In genomic region chr1:195195423-195196057, GRCh38 we compare ENCODE assay signal across 9 cellular contexts.
A peak's percentile ranks its signal among the peaks of the same experiment; 100 is the strongest.
DNase-seq lines count a peak whose midpoint lies in the region; ATAC-seq and TF ChIP-seq lines count a peak whose summit lies in the region.
"Had no signal": no experiment of that assay in that cellular context is flagged by ENCODE, and none has a peak within 500 bp of the region (broad histone marks: within the 10 kb centered on the region; RNA-seq: fewer than 3 reads in every experiment).

No MANE protein-coding gene starts in this region.

- WGBS in endodermal cell (ENCODE audit: insufficient coverage in 1 of 2, insufficient read length in 1 of 2), 2 experiments, result 80 to 86% methylated on average over 6 to 8 of the region's 8 CpGs

- no peaks in the 10 kb centered on the region for H3K36me3 ChIP-seq in endodermal cell (ENCODE audit: control insufficient read depth, insufficient read depth, low read length)

- H3K9me3 ChIP-seq in endodermal cell (ENCODE audit: control insufficient read depth, low read length), result no peaks in the 10 kb centered on the region

- peak; percentile 24 for DNase-seq in activated CD8-positive, alpha-beta T cell treated with anti-CD3 and anti-CD28 coated beads for 36 hours
- DNase-seq in dorsolateral prefrontal cortex, result no peak
- no peak for DNase-seq in SW 1271 (lab: John Stamatoyannopoulos, UW)
- DNase-seq in activated gamma-delta T cell treated with Interleukin-2 at 50 U/mL for 16 hours, result no peak
- no peak for DNase-seq in endodermal cell

- H3K27ac ChIP-seq in dorsolateral prefrontal cortex, result no peak overlapping the region
- H3K27ac ChIP-seq in endodermal cell (ENCODE audit: low read depth, low read length), result no peak overlapping the region
- H3K27ac ChIP-seq: HL-60 had no signal

- H3K4me1 ChIP-seq in endodermal cell (ENCODE audit: control insufficient read depth, insufficient read depth, low read length), result no peaks in the 10 kb centered on the region

- POLR2A ChIA-PET in activated CD8-positive, alpha-beta T cell treated with anti-CD3 and anti-CD28 coated beads for 36 hours (lab: Charles Lee), result no interaction called here

- no peak for TF ChIP-seq CTCF in activated CD8-positive, alpha-beta T cell treated with anti-CD3 and anti-CD28 coated beads for 36 hours (IDR thresholded peaks at IDR 0.05)
- TF ChIP-seq CTCF in dorsolateral prefrontal cortex (IDR thresholded peaks at IDR 0.05 in 54 of 56, conservative IDR thresholded peaks at IDR 0.05 in 2 of 56; ENCODE audit: low read depth in 1 of 56, partially characterized antibody in 56 of 56) (no peak), endodermal cell (conservative IDR thresholded peaks at IDR 0.05) (no peak)

- H3K9ac ChIP-seq in endodermal cell (ENCODE audit: extremely low read depth, low read length, poor library complexity, severe bottlenecking), result no peak overlapping the region

- no peaks in the 10 kb centered on the region for H3K27me3 Mint-ChIP-seq in activated CD8-positive, alpha-beta T cell treated with anti-CD3 and anti-CD28 coated beads for 36 hours
- H3K27me3 Mint-ChIP-seq in endodermal cell (ENCODE audit: insufficient read depth), result no peaks in the 10 kb centered on the region

- H3K4me3 ChIP-seq in dorsolateral prefrontal cortex (no peak overlapping the region), endodermal cell (ENCODE audit: low read length) (no peak overlapping the region)

- H3K27ac Mint-ChIP-seq in activated CD8-positive, alpha-beta T cell treated with anti-CD3 and anti-CD28 coated beads for 36 hours, result no peak overlapping the region
- H3K27ac Mint-ChIP-seq in endodermal cell, result no peak overlapping the region

- H3K4me3 Mint-ChIP-seq in activated CD8-positive, alpha-beta T cell treated with anti-CD3 and anti-CD28 coated beads for 36 hours, result no peak overlapping the region
- H3K4me3 Mint-ChIP-seq in endodermal cell, result no peak overlapping the region

- peak; percentile 99 for ATAC-seq in GM18499 (IDR thresholded peaks at IDR 0.05; ENCODE audit: insufficient read depth, unreplicated experiment)
- ATAC-seq in GM19463 (IDR thresholded peaks at IDR 0.05; ENCODE audit: unreplicated experiment), result peak; percentile 94
- ATAC-seq in HG03097 (IDR thresholded peaks at IDR 0.05; ENCODE audit: low FRiP score, unreplicated experiment), result peak; percentile 98
- ATAC-seq in activated CD8-positive, alpha-beta T cell treated with anti-CD3 and anti-CD28 coated beads for 36 hours, result peak; percentile 92

- no peaks in the 10 kb centered on the region for H3K27me3 ChIP-seq in dorsolateral prefrontal cortex
- H3K27me3 ChIP-seq in endodermal cell (ENCODE audit: control insufficient read depth, insufficient read depth, low read length, poor library complexity, severe bottlenecking), result no peaks in the 10 kb centered on the region

- peaks cover 13% of the 10 kb centered on the region for H3K4me1 Mint-ChIP-seq in activated CD8-positive, alpha-beta T cell treated with anti-CD3 and anti-CD28 coated beads for 36 hours (ENCODE audit: low read depth)
- no peaks in the 10 kb centered on the region for H3K4me1 Mint-ChIP-seq in endodermal cell

- H3K36me3 Mint-ChIP-seq in activated CD8-positive, alpha-beta T cell treated with anti-CD3 and anti-CD28 coated beads for 36 hours (ENCODE audit: low read depth), result no peaks in the 10 kb centered on the region
- no peaks in the 10 kb centered on the region for H3K36me3 Mint-ChIP-seq in endodermal cell (ENCODE audit: low read depth)

- no peaks in the 10 kb centered on the region for H3K9me3 Mint-ChIP-seq in activated CD8-positive, alpha-beta T cell treated with anti-CD3 and anti-CD28 coated beads for 36 hours
- H3K9me3 Mint-ChIP-seq in endodermal cell, result no peaks in the 10 kb centered on the region

- CTCF ChIA-PET in activated CD8-positive, alpha-beta T cell treated with anti-CD3 and anti-CD28 coated beads for 36 hours (lab: Charles Lee), result no interaction called here

- intact Hi-C loops in activated CD8-positive, alpha-beta T cell treated with anti-CD3 and anti-CD28 coated beads for 36 hours (cut with micrococcal nuclease), result no loop called here
- intact Hi-C loops in dorsolateral prefrontal cortex (cut with DNase I), result no loop called here
